In genomic region chr6:70413114-70413828, GRCh38 we compare ENCODE assay signal across 8 cellular contexts. TPM values are rescaled to one million over a fixed set of nuclear protein-coding genes. Genes with fewer than 3 reads are reported as not detected.
DNase-seq lines count a peak whose midpoint lies in the region; ATAC-seq and TF ChIP-seq lines count a peak whose summit lies in the region.

Gene FAM135A, plus strand, starts transcription at chr6:70413508. Its CDS starts 14,835 bp downstream, at chr6:70428343.

- peak within 1 kb of the TSS; percentile 68 for H4K5ac ChIP-seq in IMR-90 (ENCODE audit: low read depth, low read length)

- H3K36me3 Mint-ChIP-seq in activated T-cell treated with anti-CD3 and anti-CD28 coated beads, Interleukin-2, amount 50 U/mL, for 4 hours (ENCODE audit: insufficient read depth), result peaks cover 2% of the 10 kb centered on the region

- H3K18ac ChIP-seq in IMR-90 (ENCODE audit: low read depth, low read length), result peak within 1 kb of the TSS; percentile 31

- H3K9me1 ChIP-seq in IMR-90 (ENCODE audit: insufficient read depth, low read length), result no peaks in the 10 kb centered on the region

- H3K79me2 ChIP-seq in PC-3 (ENCODE audit: low read length), result peaks cover 41% of the 10 kb centered on the region

- peaks cover 2% of the 10 kb centered on the region for H3K27me3 Mint-ChIP-seq in activated T-cell treated with anti-CD3 and anti-CD28 coated beads, Interleukin-2, amount 50 U/mL, for 4 hours (ENCODE audit: low read depth)

- dilution Hi-C loops in IMR-90 (cut with HindIII; ENCODE audit: low sequenced_read_pairs, unreplicated experiment), result no loop called here

- peak; percentile 79 for TF ChIP-seq POLR2A in IMR-90 (IDR thresholded peaks at IDR 0.05; ENCODE audit: low read depth, low read length)

- no peak within 1 kb of the TSS for H2BK20ac ChIP-seq in IMR-90 (ENCODE audit: low read depth, low read length)

- peak within 1 kb of the TSS; percentile 90 to 94 for H4K8ac ChIP-seq in IMR-90 (ENCODE audit: low read depth in 2 of 2, low read length in 2 of 2)

- H2BK5ac ChIP-seq in IMR-90 (ENCODE audit: low read depth, low read length, poor library complexity, severe bottlenecking), result no peak within 1 kb of the TSS

- H4K91ac ChIP-seq in IMR-90 (ENCODE audit: insufficient read depth, low read depth, low read length), result peak within 1 kb of the TSS; percentile 73

- peak within 1 kb of the TSS; percentile 58 for H3K4ac ChIP-seq in IMR-90 (ENCODE audit: low read depth, low read length)

- no peak within 1 kb of the TSS; the same call in 1 of the 2 replicates for H2BK120ac ChIP-seq in IMR-90 (ENCODE audit: low read depth, low read length)

- no peaks in the 10 kb centered on the region for H4K20me1 ChIP-seq in IMR-90 (ENCODE audit: insufficient read depth, low read length)
- no peaks in the 10 kb centered on the region for H4K20me1 ChIP-seq in PC-3 (ENCODE audit: low read length)

- peak within 1 kb of the TSS; percentile 63; the same call in 1 of the 2 replicates for H3K23ac ChIP-seq in IMR-90 (ENCODE audit: low read depth, low read length)

- H2AK5ac ChIP-seq in IMR-90 (ENCODE audit: low read depth, low read length), result no peak within 1 kb of the TSS

- H3K27me3 ChIP-seq in IMR-90 (ENCODE audit: control insufficient read depth, insufficient read depth, low read length), result no peaks in the 10 kb centered on the region
- H3K27me3 ChIP-seq in PC-3 (ENCODE audit: low read length), result no peaks in the 10 kb centered on the region
- no peaks in the 10 kb centered on the region for H3K27me3 ChIP-seq in esophagus (ENCODE audit: control insufficient read depth in 1 of 2, insufficient read depth in 2 of 2, low read length in 2 of 2)
- H3K27me3 ChIP-seq in mucosa of stomach (ENCODE audit: control insufficient read depth, insufficient read depth, low read length), result no peaks in the 10 kb centered on the region

- H3K9me3 Mint-ChIP-seq in activated T-cell treated with anti-CD3 and anti-CD28 coated beads, Interleukin-2, amount 50 U/mL, for 4 hours, result no peaks in the 10 kb centered on the region

- H2BK15ac ChIP-seq in IMR-90 (ENCODE audit: low read depth, low read length), result no peak within 1 kb of the TSS; the same call in 2 of the 3 replicates

- no peaks in the 10 kb centered on the region for H3K4me1 ChIP-seq in IMR-90 (ENCODE audit: control insufficient read depth, insufficient read depth, low read length)
- H3K4me1 ChIP-seq in PC-3 (ENCODE audit: insufficient read depth, low read length), result peaks cover 14% of the 10 kb centered on the region
- no peaks in the 10 kb centered on the region for H3K4me1 ChIP-seq in esophagus (ENCODE audit: control insufficient read depth in 2 of 2, insufficient read depth in 2 of 2, low read length in 1 of 2)
- H3K4me1 ChIP-seq in mucosa of stomach (ENCODE audit: control insufficient read depth, insufficient read depth, low read length), result peaks cover 11% of the 10 kb centered on the region

- no TSS peak for BruUV-seq in IMR-90 (replicated peaks; lab: Mats Ljungman, UMichigan)
- BruUV-seq in PC-3 (replicated peaks; lab: Mats Ljungman, UMichigan), result no TSS peak

- peak within 1 kb of the TSS; percentile 87 for H3K9ac ChIP-seq in IMR-90 (ENCODE audit: low read depth, low read length)
- peak within 1 kb of the TSS; percentile 96 for H3K9ac ChIP-seq in PC-3 (ENCODE audit: low read length)
- H3K9ac ChIP-seq in mucosa of stomach (ENCODE audit: low read length), result peak within 1 kb of the TSS; percentile 95

- CTCF ChIA-PET in IMR-90 (lab: Yijun Ruan, JAX) (interaction anchor here (0.5 kb wide), 1 partner anchor 578 kb away, joined by 3 read pairs; no protein-coding TSS in a partner anchor), PC-3 (lab: Charles Lee) (interaction anchor here (0.6 to 1.5 kb wide), 4 partner anchors 42 to 192 kb away, joined by 3 to 4 read pairs (median 4); no protein-coding TSS in a partner anchor)

- H3K4me2 ChIP-seq in IMR-90 (ENCODE audit: low read depth, low read length), result peak within 1 kb of the TSS; percentile 99
- H3K4me2 ChIP-seq in PC-3 (ENCODE audit: low read length), result peak within 1 kb of the TSS; percentile 94

- POLR2A ChIA-PET in IMR-90 (lab: Charles Lee; ENCODE audit: unreplicated experiment) (interaction anchor here (0.6 kb wide), 1 partner anchor 186 kb away, joined by 9 read pairs; no protein-coding TSS in a partner anchor), PC-3 (lab: Charles Lee; ENCODE audit: unreplicated experiment) (interaction anchor here (0.5 to 0.7 kb wide), 9 partner anchors 15 to 471 kb away, joined by 3 to 17 read pairs (median 4); no protein-coding TSS in a partner anchor)

- no peak for TF ChIP-seq RAD21 in IMR-90 (IDR thresholded peaks at IDR 0.05; ENCODE audit: low read length)

- H2AFZ ChIP-seq in IMR-90 (replicated peaks; ENCODE audit: low read length, poor library complexity) (peak within 1 kb of the TSS; percentile 91), PC-3 (ENCODE audit: low read length) (peak within 1 kb of the TSS; percentile 94)

- H3K4me3 ChIP-seq in IMR-90 (ENCODE audit: insufficient read depth, low read depth, low read length) (peak within 1 kb of the TSS; percentile 56), PC-3 (ENCODE audit: low read length) (peak within 1 kb of the TSS; percentile 90), esophagus (ENCODE audit: low read depth in 1 of 2, low read length in 2 of 2) (peak within 1 kb of the TSS; percentile 89 to 98), mucosa of stomach (ENCODE audit: low read length) (peak within 1 kb of the TSS; percentile 94)

- 12% methylated on average over 7 of the region's 65 CpGs; no CpG with 5 or more reads in 1 of the 2 experiments for WGBS in IMR-90 (ENCODE audit: extremely low coverage in 2 of 2, insufficient read length in 1 of 2), 2 experiments
- 0% methylated on average over 58 to 65 of the region's 65 CpGs for WGBS in esophagus, 2 donors

- H3K9me3 ChIP-seq in IMR-90 (ENCODE audit: control insufficient read depth, insufficient read depth, low read length) (no peaks in the 10 kb centered on the region), PC-3 (ENCODE audit: low read length) (no peaks in the 10 kb centered on the region), esophagus (ENCODE audit: control insufficient read depth in 2 of 2, insufficient read depth in 1 of 2, low read depth in 1 of 2, low read length in 1 of 2) (no peaks in the 10 kb centered on the region), mucosa of stomach (ENCODE audit: control insufficient read depth, low read length) (no peaks in the 10 kb centered on the region)

- intact Hi-C loops in IMR-90 (cut with micrococcal nuclease), result loop anchor here (1.0 to 5.0 kb wide), 2 partner anchors 42 to 544 kb away; partner anchors contain the start of gene B3GAT2
- intact Hi-C loops in PC-3 (cut with micrococcal nuclease), result loop anchor here (1.0 to 5.0 kb wide), 3 partner anchors 14 to 274 kb away; no protein-coding TSS in a partner anchor

- H3K36me3 ChIP-seq in IMR-90 (ENCODE audit: control insufficient read depth, insufficient read depth, low read length) (no peaks in the 10 kb centered on the region; the same call in 1 of the 2 replicates), PC-3 (ENCODE audit: low read depth, low read length) (no peaks in the 10 kb centered on the region), esophagus (ENCODE audit: control insufficient read depth in 2 of 2, insufficient read depth in 2 of 2, low read length in 1 of 2) (no peaks in the 10 kb centered on the region), mucosa of stomach (ENCODE audit: control insufficient read depth, insufficient read depth, low read length) (no peaks in the 10 kb centered on the region)

- peak; percentile 92 for ATAC-seq in GM21528 (IDR thresholded peaks at IDR 0.05; ENCODE audit: low FRiP score, unreplicated experiment)
- peak; percentile 96 for ATAC-seq in IMR-90 (ENCODE audit: low read depth)
- ATAC-seq in PC-3, result peak; percentile 91
- ATAC-seq in activated T-cell treated with anti-CD3 and anti-CD28 coated beads, Interleukin-2, amount 50 U/mL, for 4 hours, result peak; percentile 92 to 95

- in situ Hi-C loops in IMR-90 (cut with MboI; ENCODE audit: low sequenced_read_pairs), result no loop called here

- peaks cover 0 to 6% of the 10 kb centered on the region in 2 experiments; a peak in 1 of 4 replicates for H3K79me1 ChIP-seq in IMR-90 (ENCODE audit: low read depth in 1 of 2, low read length in 2 of 2)

- peak within 1 kb of the TSS; percentile 84 for H2AK9ac ChIP-seq in IMR-90 (replicated peaks; ENCODE audit: low read depth, low read length, poor library complexity)

- peak within 1 kb of the TSS; percentile 65 for H3K14ac ChIP-seq in IMR-90 (replicated peaks; ENCODE audit: low read depth, low read length)

- DNase-seq in DMS 273 treated with DMSO at 0.1 percent for 48 hours (lab: John Stamatoyannopoulos, UW) (peak; percentile 94), IMR-90 (peak; percentile 96), PC-3 (peak; percentile 97)
- peak; percentile 94 for DNase-seq in activated T-cell treated with anti-CD3 and anti-CD28 coated beads, Interleukin-2, amount 50 U/mL, for 4 hours
- peak; percentile 86 to 90 for DNase-seq in stimulated activated CD8-positive, alpha-beta memory T cell treated with anti-CD3 and anti-CD28 coated beads, Interleukin-7, amount 100 ng/mL, for 1 hour (ENCODE audit: low read depth in 2 of 2)

- peak within 1 kb of the TSS; percentile 79 for H3K56ac ChIP-seq in IMR-90 (ENCODE audit: extremely low read depth, insufficient read depth, low read length)

- no peaks in the 10 kb centered on the region for H3K9me2 ChIP-seq in PC-3 (replicated peaks; ENCODE audit: low read length)

- H3F3A ChIP-seq in PC-3 (ENCODE audit: low read length, unreplicated experiment), result no peaks in the 10 kb centered on the region

- H3K27ac ChIP-seq in IMR-90 (ENCODE audit: insufficient read depth, low read length) (peak within 1 kb of the TSS; percentile 81), PC-3 (ENCODE audit: low read length) (no peak within 1 kb of the TSS), esophagus (ENCODE audit: low read depth in 2 of 2, low read length in 1 of 2) (peak within 1 kb of the TSS; percentile 84 to 88)

- H3K4me1 Mint-ChIP-seq in activated T-cell treated with anti-CD3 and anti-CD28 coated beads, Interleukin-2, amount 50 U/mL, for 4 hours (ENCODE audit: low read depth), result peaks cover 19% of the 10 kb centered on the region

- H3K4me3 Mint-ChIP-seq in activated T-cell treated with anti-CD3 and anti-CD28 coated beads, Interleukin-2, amount 50 U/mL, for 4 hours, result peak within 1 kb of the TSS; percentile 92

- TF ChIP-seq CTCF in IMR-90 (conservative IDR thresholded peaks at IDR 0.05; ENCODE audit: low read depth, low read length) (no peak), PC-3 (conservative IDR thresholded peaks at IDR 0.05; ENCODE audit: low read depth, low read length) (no peak)

RNA-seq across cellular contexts. Expression of gene FAM135A, which starts in this region (rescaled TPM):
- 7.9 and 9.7 TPM in 2 replicates for total RNA-seq in IMR-90 (2012; rRNA removed)
- 1.6 and 2.2 TPM in 2 replicates for polyA plus RNA-seq in IMR-90 (2012; rRNA removed)
- 0.25 and 0.34 TPM in 2 replicates for polyA plus RNA-seq in IMR-90 (2012; cell fraction: cytosol; rRNA removed)
- polyA plus RNA-seq in IMR-90 (2012; cell fraction: nucleus; rRNA removed; ENCODE audit: low replicate concordance), result 0.40 and 4.0 TPM in 2 replicates
- total RNA-seq in PC-3 (2014; rRNA removed), result 15.5 and 18.1 TPM in 2 replicates
- total RNA-seq in activated T-cell treated with anti-CD3 and anti-CD28 coated beads, Interleukin-2, amount 50 U/mL, for 4 hours, result 1 to 10 TPM; 3.0 to 3.5 (median 3.5) TPM
- 10 to 100 TPM; 40.9 to 46.6 TPM for polyA plus RNA-seq in esophagus

Comparison
In these comparisons a context has a peak if more than half of its experiments do, and no peak if none do; other contexts are left out.
1. RNA of gene FAM135A (polyA plus RNA-seq): 40.9 to 46.6 TPM in esophagus; 0.25 to 4.0 TPM in IMR-90; every median in the first group is over 4 times any median in the second.
2. Peak in every context shown above with its lines, with median percentiles within 50 percentile points of each other: DNase-seq, ATAC-seq, H3K4me3 ChIP-seq and H3K9ac ChIP-seq.